In genomic region chr15:27564656-27565055, GRCh38 we compare ENCODE assay signal across 31 cellular contexts.
"Had no signal": no experiment of that assay in that cellular context is flagged by ENCODE, and none has a peak within 500 bp of the region (broad histone marks: within the 10 kb centered on the region; RNA-seq: fewer than 3 reads in every experiment).

No MANE protein-coding gene starts in this region.

- H3K27me3 ChIP-seq: ovary, right lobe of liver, spleen, suprapubic skin, testis, tibial artery, transverse colon, upper lobe of right lung, uterus had no signal

- H3K4me1 Mint-ChIP-seq: naive thymus-derived CD4-positive, alpha-beta T cell; natural killer cell; stimulated activated memory B cell treated with anti-CD40 and anti-IgM and Interleukin-4, amounts not matched to agents 10 μg/mL and 1 μg/mL and 100 μg/mL, for 72 hours; stimulated activated naive CD8-positive, alpha-beta T cell treated with anti-CD3 and anti-CD28 coated beads, Interleukin-15, amount 100 ng/mL, for 72 hours had no signal

- H3K4me3 ChIP-seq: ovary, psoas muscle, right lobe of liver, skin epidermis, smooth muscle cell, spleen, suprapubic skin, testis, tibial artery, transverse colon, upper lobe of right lung, uterus had no signal

- H3K4me1 ChIP-seq: parathyroid adenoma, psoas muscle, right lobe of liver, spleen, suprapubic skin, testis, tibial artery, transverse colon, upper lobe of right lung, uterus had no signal

- H3K4me3 Mint-ChIP-seq: naive thymus-derived CD4-positive, alpha-beta T cell; natural killer cell; nephron; stimulated activated memory B cell treated with anti-CD40 and anti-IgM and Interleukin-4, amounts not matched to agents 10 μg/mL and 1 μg/mL and 100 μg/mL, for 72 hours; stimulated activated naive CD8-positive, alpha-beta T cell treated with anti-CD3 and anti-CD28 coated beads, Interleukin-15, amount 100 ng/mL, for 72 hours; type B pancreatic cell had no signal

- H3K27ac ChIP-seq: ovary, parathyroid adenoma, psoas muscle, right lobe of liver, skin epidermis, spleen, suprapubic skin, testis, tibial artery, transverse colon, upper lobe of right lung, uterus had no signal

- DNase-seq: naive thymus-derived CD4-positive, alpha-beta T cell; natural killer cell; occipital lobe; ovary; posterior cingulate gyrus; psoas muscle; right cardiac atrium; right lobe of liver; spleen; stimulated activated CD4-positive, alpha-beta T cell treated with anti-CD3 and anti-CD28 coated beads, Interleukin-12 subunit alpha, Interleukin-12 subunit beta, amount 100 ng/mL, for 4 hours; stimulated activated CD4-positive, alpha-beta T cell treated with anti-CD3 and anti-CD28 coated beads, Interleukin-1b, Interleukin-23, amount 100 ng/mL, for 48 hours; stimulated activated CD4-positive, alpha-beta T cell treated with anti-CD3 and anti-CD28 coated beads, Interleukin-4, amount 100 ng/mL, for 1 hour; stimulated activated CD4-positive, alpha-beta T cell treated with anti-CD3 and anti-CD28 coated beads, Interleukin-4, amount 100 ng/mL, for 4 hours; stimulated activated CD8-positive, alpha-beta memory T cell treated with anti-CD3 and anti-CD28 coated beads, Interleukin-4, amount 100 ng/mL, for 48 hours; stimulated activated naive CD4-positive, alpha-beta T cell; stimulated activated naive CD8-positive, alpha-beta T cell treated with anti-CD3 and anti-CD28 coated beads, Interleukin-15, amount 100 ng/mL, for 72 hours; stimulated activated naive CD8-positive, alpha-beta T cell treated with anti-CD3 and anti-CD28 coated beads, Interleukin-15, Interleukin-2, amounts not matched to agents 100 U/mL and 50 U/mL, for 24 hours; substantia nigra; testis; tibial artery; transverse colon; upper lobe of right lung; uterus had no signal

- H3K27me3 Mint-ChIP-seq: naive thymus-derived CD4-positive, alpha-beta T cell; progenitor cell of endocrine pancreas; stimulated activated memory B cell treated with anti-CD40 and anti-IgM and Interleukin-4, amounts not matched to agents 10 μg/mL and 1 μg/mL and 100 μg/mL, for 72 hours; stimulated activated naive CD8-positive, alpha-beta T cell treated with anti-CD3 and anti-CD28 coated beads, Interleukin-15, amount 100 ng/mL, for 72 hours had no signal

- H3K9me3 ChIP-seq: ovary, right lobe of liver, suprapubic skin, testis, upper lobe of right lung, uterus had no signal

- H3K4me2 ChIP-seq: smooth muscle cell had no signal

- ATAC-seq: naive thymus-derived CD4-positive, alpha-beta T cell; natural killer cell; psoas muscle; right cardiac atrium; right lobe of liver; stimulated activated memory B cell treated with anti-CD40 and anti-IgM and Interleukin-4, amounts not matched to agents 10 μg/mL and 1 μg/mL and 100 μg/mL, for 72 hours; stimulated activated naive CD8-positive, alpha-beta T cell treated with anti-CD3 and anti-CD28 coated beads, Interleukin-15, amount 100 ng/mL, for 72 hours; stimulated activated naive CD8-positive, alpha-beta T cell treated with anti-CD3 and anti-CD28 coated beads, Interleukin-15, Interleukin-2, amounts not matched to agents 100 U/mL and 50 U/mL, for 24 hours; upper lobe of right lung had no signal

- H3K9ac ChIP-seq: parathyroid adenoma had no signal

- H2AFZ ChIP-seq: parathyroid adenoma had no signal

- H3K36me3 Mint-ChIP-seq: natural killer cell; stimulated activated memory B cell treated with anti-CD40 and anti-IgM and Interleukin-4, amounts not matched to agents 10 μg/mL and 1 μg/mL and 100 μg/mL, for 72 hours; type B pancreatic cell had no signal

- H3K79me2 ChIP-seq: parathyroid adenoma had no signal

- H3K36me3 ChIP-seq: ovary, right lobe of liver, spleen, suprapubic skin, tibial artery, transverse colon, upper lobe of right lung, uterus had no signal

- H3K27ac Mint-ChIP-seq: naive thymus-derived CD4-positive, alpha-beta T cell; natural killer cell; progenitor cell of endocrine pancreas; stimulated activated memory B cell treated with anti-CD40 and anti-IgM and Interleukin-4, amounts not matched to agents 10 μg/mL and 1 μg/mL and 100 μg/mL, for 72 hours; stimulated activated naive CD8-positive, alpha-beta T cell treated with anti-CD3 and anti-CD28 coated beads, Interleukin-15, amount 100 ng/mL, for 72 hours; type B pancreatic cell had no signal
